Comparison of ENCODE assay signal across 27 cellular contexts in the genomic region with DNA sequence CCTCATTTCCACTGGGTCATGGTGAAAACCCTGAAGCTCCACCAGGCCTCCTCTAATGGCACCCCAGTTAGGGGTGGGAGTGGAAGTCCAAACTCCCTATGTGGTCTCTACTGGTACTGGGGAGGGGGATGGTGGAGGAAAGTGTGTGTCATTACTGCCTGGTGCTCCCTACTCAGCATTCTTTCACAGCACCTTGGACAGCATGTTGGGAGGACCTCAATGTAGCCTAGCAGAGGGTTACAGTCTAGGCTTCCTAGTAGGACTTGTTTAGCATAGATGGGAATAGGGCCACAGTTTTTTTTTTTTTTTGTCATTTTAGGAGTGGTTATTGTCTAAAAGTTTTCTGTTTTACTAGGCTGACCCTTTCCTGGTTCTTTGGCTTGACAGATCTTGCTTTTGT.
"Had no signal": no experiment of that assay in that cellular context is flagged by ENCODE, and none has a peak within 500 bp of the region (broad histone marks: within the 10 kb centered on the region; RNA-seq: fewer than 3 reads in every experiment).

No MANE protein-coding gene starts in this region.

- DNase-seq: colonic mucosa; dermis blood vessel endothelial cell; endodermal cell; erythroblast; foreskin melanocyte; head of caudate nucleus; hippocampal formation; kidney glomerular epithelial cell; mammary epithelial cell; mucosa of descending colon; naive thymus-derived CD8-positive, alpha-beta T cell; nucleus accumbens; ovary; sigmoid colon; stimulated activated CD4-positive, alpha-beta T cell treated with anti-CD3 and anti-CD28 coated beads, Interleukin-2, amount 100 ng/mL, for 24 hours; stimulated activated CD4-positive, alpha-beta T cell treated with anti-CD3 and anti-CD28 coated beads, Interleukin-4, amount 100 ng/mL, for 4 hours; stimulated activated naive CD4-positive, alpha-beta T cell; stomach; substantia nigra; trophoblast cell had no signal

- H3K4me3 Mint-ChIP-seq: endodermal cell; naive thymus-derived CD8-positive, alpha-beta T cell; neural progenitor cell had no signal

- H3K27ac Mint-ChIP-seq: endodermal cell; naive thymus-derived CD8-positive, alpha-beta T cell; neural progenitor cell had no signal

- H3K9me3 ChIP-seq: colonic mucosa, mucosa of descending colon, ovary, right atrium auricular region, sigmoid colon, stomach, thoracic aorta had no signal

- H2AFZ ChIP-seq: neural progenitor cell had no signal

- H3K36me3 Mint-ChIP-seq: naive thymus-derived CD8-positive, alpha-beta T cell; neural progenitor cell had no signal

- H3K9ac ChIP-seq: neural progenitor cell had no signal

- H3K9me3 Mint-ChIP-seq: endodermal cell; naive thymus-derived CD8-positive, alpha-beta T cell; neural progenitor cell had no signal

- H3K27ac ChIP-seq: colonic mucosa, neural progenitor cell, ovary, right atrium auricular region, sigmoid colon, skin epidermis, stomach, thoracic aorta had no signal

- H3K27me3 Mint-ChIP-seq: naive thymus-derived CD8-positive, alpha-beta T cell had no signal

- H3K36me3 ChIP-seq: colonic mucosa, neural progenitor cell, ovary, right atrium auricular region, sigmoid colon, stomach, thoracic aorta had no signal

- ATAC-seq: left lobe of liver; mucosa of descending colon; naive thymus-derived CD8-positive, alpha-beta T cell had no signal

- H3K4me3 ChIP-seq: colonic mucosa, mucosa of descending colon, neural progenitor cell, ovary, right atrium auricular region, sigmoid colon, skin epidermis, stomach, thoracic aorta had no signal

- H3K27me3 ChIP-seq: colonic mucosa, neural progenitor cell, ovary, right atrium auricular region, sigmoid colon, stomach had no signal

- FAIRE-seq: endothelial cell of umbilical vein, islet of Langerhans had no signal

- H3K4me1 ChIP-seq: colonic mucosa, right atrium auricular region, sigmoid colon, stomach had no signal
